In genomic region chr15:74010929-74011540, GRCh38 we compare ENCODE assay signal across 12 cellular contexts. TPM values are rescaled to one million over a fixed set of nuclear protein-coding genes. Genes with fewer than 3 reads are reported as not detected.
DNase-seq lines count a peak whose midpoint lies in the region; ATAC-seq and TF ChIP-seq lines count a peak whose summit lies in the region.
"Had no signal": no experiment of that assay in that cellular context is flagged by ENCODE, and none has a peak within 500 bp of the region (broad histone marks: within the 10 kb centered on the region; RNA-seq: fewer than 3 reads in every experiment).

No MANE protein-coding gene starts in this region.

- TF ChIP-seq POLR2A in stomach (IDR thresholded peaks at IDR 0.05), result no peak

- intact Hi-C loops in left colon (cut with DNase I, micrococcal nuclease) (no loop called here), stomach (cut with DNase I; ENCODE audit: low total_unique reads) (no loop called here)

- 25 to 58% (median 31%) methylated on average over 2 of the region's 2 CpGs for WGBS in stomach, 5 donors

- H3K36me3 ChIP-seq in stomach, result peaks cover 0 to 39% (median 22%) of the 10 kb centered on the region in 4 donors

- no peak for TF ChIP-seq EP300 in stomach (IDR thresholded peaks at IDR 0.05)

- H3K27ac ChIP-seq in stomach, result peak overlapping the region; percentile 70 to 85 (median 77)

- TF ChIP-seq CTCF in choroid plexus epithelial cell (conservative IDR thresholded peaks at IDR 0.05; ENCODE audit: low read depth, low read length) (no peak), stomach (IDR thresholded peaks at IDR 0.05) (no peak)

- H3K4me1 ChIP-seq in stomach, result peaks cover 57 to 93% (median 74%) of the 10 kb centered on the region in 4 donors

- H3K9me3 ChIP-seq in stomach, result no peaks in the 10 kb centered on the region

- peak; percentile 32 for DNase-seq in HT-29 (ENCODE audit: low spot score)
- peak; percentile 51 for DNase-seq in choroid plexus epithelial cell (ENCODE audit: low read depth)
- DNase-seq in left colon, result no peak
- no peak for DNase-seq in stomach
- no peak for DNase-seq in KG1 (lab: John Stamatoyannopoulos, UW)
- no peak for DNase-seq in NCI-H2107 (lab: John Stamatoyannopoulos, UW)
- no peak for DNase-seq in kidney glomerular epithelial cell (lab: John Stamatoyannopoulos, UW)
- DNase-seq: DMS79 treated with DMSO at 0.1 percent for 48 hours; dorsolateral prefrontal cortex; NCI-H345; stimulated activated CD4-positive, alpha-beta T cell treated with anti-CD3 and anti-CD28 coated beads, Interleukin-2, amount 100 ng/mL, for 24 hours had no signal

- H3K27me3 ChIP-seq in stomach, result no peaks in the 10 kb centered on the region
- H3K27me3 ChIP-seq: dorsolateral prefrontal cortex had no signal

- ATAC-seq in left colon (peak; percentile 18), GM21737 (IDR thresholded peaks at IDR 0.05; ENCODE audit: unreplicated experiment) (no peak)

- no peak overlapping the region for H3K4me3 ChIP-seq in choroid plexus epithelial cell (ENCODE audit: low read depth, low read length)
- H3K4me3 ChIP-seq in stomach, result peak overlapping the region in 1 of 4 donors; percentile 20
- H3K4me3 ChIP-seq: dorsolateral prefrontal cortex had no signal

RNA-seq across cellular contexts. Expression of gene PML, which starts 16.5 kb away (rescaled TPM):
- 36.9 and 47.2 TPM in 2 replicates for total RNA-seq in HT-29 (2014; rRNA removed; shearing (Covaris generic))
- total RNA-seq in left colon (10 to 100 TPM; 26.6 to 28.5 TPM), stomach (100 to 1,000 TPM in 2 of 5 donors, 10 to 100 TPM in 3; 27.7 to 170 (median 65.9) TPM)
- polyA plus RNA-seq in stomach, result 10 to 100 TPM; 16.0 to 25.8 (median 21.9) TPM

RNA-seq across cellular contexts. Expression of gene STOML1, which starts 18.9 kb away (rescaled TPM):
- total RNA-seq in HT-29 (2014; rRNA removed; shearing (Covaris generic)), result 13.3 and 23.5 TPM in 2 replicates
- total RNA-seq in left colon, result 10 to 100 TPM; 10.9 to 15.4 TPM
- 10 to 100 TPM in 2 of 5 donors, 1 to 10 TPM in 3; 5.3 to 26.4 (median 9.8) TPM for total RNA-seq in stomach
- 10 to 100 TPM in 1 of 3 donors, 1 to 10 TPM in 2; 8.0 to 13.3 (median 9.6) TPM for polyA plus RNA-seq in stomach

Comparison
In these comparisons a context has a peak if more than half of its experiments do, and no peak if none do; other contexts are left out.
1. DNase-seq: peak in HT-29 (single experiment) and choroid plexus epithelial cell (single experiment); none in left colon (0 of 2), stomach (single experiment), KG1 (single experiment), NCI-H2107 (single experiment) and kidney glomerular epithelial cell (single experiment).